Comparison of ENCODE assay signal across 9 cellular contexts in the genomic region with DNA sequence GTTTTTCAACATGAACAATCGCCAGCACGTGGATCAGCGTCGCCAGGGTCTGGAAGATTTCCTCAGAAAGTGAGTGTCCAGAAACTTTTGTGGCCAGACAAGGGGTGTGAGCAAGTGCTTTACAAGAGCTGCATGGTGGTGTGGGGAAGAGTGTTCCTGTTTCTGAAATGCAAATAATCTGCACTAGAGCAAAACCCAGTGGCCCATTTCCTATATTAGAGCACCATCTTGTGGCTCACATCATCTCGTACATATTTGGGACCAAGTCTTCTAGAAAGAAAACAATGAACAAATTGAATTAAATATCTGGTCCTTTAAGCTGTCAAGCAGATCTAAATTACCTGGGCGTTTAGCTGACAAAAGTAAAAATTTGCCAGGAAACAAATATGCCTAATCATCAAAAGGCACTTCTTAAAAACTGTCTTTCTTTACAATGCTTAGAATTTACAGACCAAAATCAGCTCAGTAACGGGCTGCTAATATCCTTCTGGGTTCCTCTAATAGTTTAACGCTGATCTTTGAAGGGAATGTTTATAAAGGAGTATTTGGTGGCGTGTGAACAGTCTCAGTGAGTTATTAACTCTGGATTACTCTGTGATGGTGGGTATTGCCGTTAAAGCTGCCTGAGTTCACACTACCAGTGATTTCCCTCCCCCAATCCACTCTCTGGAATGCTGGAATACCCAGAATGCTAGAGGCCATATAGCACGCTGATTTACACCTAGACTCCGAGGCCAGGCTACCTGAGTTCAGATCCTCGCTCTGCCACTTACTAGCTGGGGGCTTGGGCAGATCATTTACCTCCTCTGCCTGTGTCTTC.
A peak's percentile ranks its signal among the peaks of the same experiment; 100 is the strongest.
DNase-seq lines count a peak whose midpoint lies in the region; ATAC-seq and TF ChIP-seq lines count a peak whose summit lies in the region.
"Had no signal": no experiment of that assay in that cellular context is flagged by ENCODE, and none has a peak within 500 bp of the region (broad histone marks: within the 10 kb centered on the region; RNA-seq: fewer than 3 reads in every experiment).

No MANE protein-coding gene starts in this region.

- no peaks in the 10 kb centered on the region for H3K27me3 ChIP-seq in DND-41 (ENCODE audit: insufficient read depth, low read length, poor library complexity)

- TF ChIP-seq POLR2A in GM18505 (IDR thresholded peaks at IDR 0.05; ENCODE audit: borderline replicate concordance, extremely low read depth, insufficient read depth, insufficient read length), result no peak

- no peaks in the 10 kb centered on the region for H3K9me3 ChIP-seq in DND-41 (ENCODE audit: insufficient read depth, low read length, severe bottlenecking)

- peak overlapping the region; percentile 70 to 96 (median 88) for H3K27ac Mint-ChIP-seq in nephron
- H3K27ac Mint-ChIP-seq: dendritic cell treated with granulocyte-macrophage colony-stimulating factor and Interleukin-4, amounts not matched to agents 40 ng/mL and 50 ng/mL, for 4 days had no signal

- H3K9me3 Mint-ChIP-seq in nephron, result no peaks in the 10 kb centered on the region
- H3K9me3 Mint-ChIP-seq: dendritic cell treated with granulocyte-macrophage colony-stimulating factor and Interleukin-4, amounts not matched to agents 40 ng/mL and 50 ng/mL, for 4 days had no signal

- no peaks in the 10 kb centered on the region for H3K79me2 ChIP-seq in DND-41 (ENCODE audit: insufficient read depth, low read length)

- peaks cover 20% of the 10 kb centered on the region for H3K4me1 Mint-ChIP-seq in nephron

- no peak overlapping the region for H3K4me2 ChIP-seq in DND-41 (ENCODE audit: insufficient read depth, low read length)

- peak; percentile 54 for ATAC-seq in DND-41 (ENCODE audit: insufficient read depth, low read depth)
- ATAC-seq in GM21526 (IDR thresholded peaks at IDR 0.05; ENCODE audit: low FRiP score, unreplicated experiment), result peak; percentile 78
- ATAC-seq in GM18505 (IDR thresholded peaks at IDR 0.05; ENCODE audit: unreplicated experiment), result no peak

- H3K36me3 Mint-ChIP-seq in nephron (ENCODE audit: low read depth), result no peaks in the 10 kb centered on the region

- H3K27ac ChIP-seq in DND-41 (ENCODE audit: low read length), result no peak overlapping the region

- peak overlapping the region; percentile 58 to 71 (median 61) for H3K4me3 Mint-ChIP-seq in nephron
- H3K4me3 Mint-ChIP-seq: dendritic cell treated with granulocyte-macrophage colony-stimulating factor and Interleukin-4, amounts not matched to agents 40 ng/mL and 50 ng/mL, for 4 days had no signal

- DNase-seq in DND-41 (peak; percentile 61), HT1080 (ENCODE audit: low read depth) (peak; percentile 61), NOMO-1 treated with dmso at 0.1 percent for 144 hours (lab: John Stamatoyannopoulos, UW; ENCODE audit: unreplicated experiment) (peak; percentile 81), activated T-cell treated with anti-CD3 and anti-CD28 coated beads for 1 hour (ENCODE audit: low read depth) (peak; percentile 6), fibroblast of gingiva (ENCODE audit: low read depth) (peak; percentile 60)

- H3K4me3 ChIP-seq in DND-41 (ENCODE audit: low read depth in 1 of 2, low read length in 2 of 2), result no peak overlapping the region

- TF ChIP-seq CTCF in DND-41 (IDR thresholded peaks at IDR 0.05; ENCODE audit: borderline replicate concordance, extremely low read depth, low read length, poor library complexity, severe bottlenecking) (peak; percentile 78), nephron (IDR thresholded peaks at IDR 0.05; ENCODE audit: unreplicated experiment in 3 of 3) (peak; percentile 79 to 92 (median 87))

- no peaks in the 10 kb centered on the region for H4K20me1 ChIP-seq in DND-41 (ENCODE audit: insufficient read depth, low read length)

- H3K9ac ChIP-seq in DND-41 (ENCODE audit: low read depth, low read length), result no peak overlapping the region

- 0 out of 2 replicates have a peak overlapping the region, but pooled peaks have one; percentile 43 for H2AFZ ChIP-seq in DND-41 (ENCODE audit: low read depth, low read length)

- H3K4me1 ChIP-seq in DND-41 (ENCODE audit: insufficient read depth, low read length), result peaks cover 13% of the 10 kb centered on the region

- peaks cover 12% of the 10 kb centered on the region for H3K36me3 ChIP-seq in DND-41 (ENCODE audit: insufficient read depth, low read length)

- peaks cover 4% of the 10 kb centered on the region for H3K27me3 Mint-ChIP-seq in nephron (ENCODE audit: low read depth)
- H3K27me3 Mint-ChIP-seq: dendritic cell treated with granulocyte-macrophage colony-stimulating factor and Interleukin-4, amounts not matched to agents 40 ng/mL and 50 ng/mL, for 4 days had no signal

Comparison
In these comparisons a context has a peak if more than half of its experiments do, and no peak if none do; other contexts are left out.
1. DNase-seq: peak in every context shown above with its lines; median percentile 81 in NOMO-1 treated with dmso at 0.1 percent for 144 hours; 61 in DND-41; 61 in HT1080; 60 in fibroblast of gingiva; 6 in activated T-cell treated with anti-CD3 and anti-CD28 coated beads for 1 hour.